Comparison of ENCODE assay signal across 1 cellular context in the genomic region with DNA sequence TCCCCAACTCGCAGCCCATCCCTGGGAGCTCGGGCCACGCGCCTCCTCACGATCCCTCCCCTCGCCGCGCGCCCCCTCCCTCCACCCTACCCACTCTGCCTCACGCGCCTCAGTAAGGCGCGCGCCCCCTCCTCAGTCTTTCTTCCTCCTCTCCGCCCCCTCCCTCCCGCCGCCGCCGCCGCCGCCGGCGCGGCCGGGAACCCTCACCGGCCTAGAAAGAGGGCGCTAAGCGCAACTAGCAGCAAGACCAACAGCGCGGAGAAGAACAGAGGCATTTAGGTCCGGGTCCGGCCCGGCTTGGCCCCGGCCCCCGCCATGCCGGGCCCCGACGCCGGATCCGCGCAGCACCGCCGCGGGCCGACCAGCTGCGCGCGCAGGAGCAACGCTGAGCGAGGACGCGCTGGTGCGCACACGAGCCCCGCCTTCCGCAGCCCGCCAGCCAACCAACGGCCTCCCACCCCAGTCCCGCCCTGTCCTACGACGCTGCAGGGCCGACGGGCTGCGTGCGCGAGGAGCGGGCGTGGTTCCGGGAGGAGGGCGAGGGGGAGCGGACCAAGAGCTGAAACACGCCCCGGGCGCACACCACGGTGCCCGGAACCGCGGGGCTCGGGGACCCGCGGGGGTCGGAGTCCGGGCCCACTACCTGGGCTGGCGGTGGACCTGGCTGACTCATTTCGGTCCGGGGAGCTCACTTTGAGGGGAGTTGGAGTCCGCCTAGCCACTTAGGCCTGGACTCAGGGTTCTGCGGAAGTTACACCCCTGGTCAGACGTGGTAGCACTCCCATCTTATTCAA.
A peak's percentile ranks its signal among the peaks of the same experiment; 100 is the strongest.
TF ChIP-seq lines count a peak whose summit lies in the region.

A gene (minus strand): TSS at position 377 of the 794 bp plus-strand sequence. CDS start 102 bp downstream, at position 275.

TF ChIP-seq in K562, 482 proteins besides CTCF, POLR2A, EP300 and RAD21 (continued from another document and continues in another):
- TF ChIP-seq, protein P1, sequence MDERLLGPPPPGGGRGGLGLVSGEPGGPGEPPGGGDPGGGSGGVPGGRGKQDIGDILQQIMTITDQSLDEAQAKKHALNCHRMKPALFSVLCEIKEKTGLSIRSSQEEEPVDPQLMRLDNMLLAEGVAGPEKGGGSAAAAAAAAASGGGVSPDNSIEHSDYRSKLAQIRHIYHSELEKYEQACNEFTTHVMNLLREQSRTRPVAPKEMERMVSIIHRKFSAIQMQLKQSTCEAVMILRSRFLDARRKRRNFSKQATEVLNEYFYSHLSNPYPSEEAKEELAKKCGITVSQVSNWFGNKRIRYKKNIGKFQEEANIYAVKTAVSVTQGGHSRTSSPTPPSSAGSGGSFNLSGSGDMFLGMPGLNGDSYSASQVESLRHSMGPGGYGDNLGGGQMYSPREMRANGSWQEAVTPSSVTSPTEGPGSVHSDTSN (CRISPR knock-in tag; IDR thresholded peaks at IDR 0.05; ENCODE audit: low read depth) = no peak
- TF ChIP-seq, protein P1 (tag; conservative IDR thresholded peaks at IDR 0.05; ENCODE audit: low read depth) = no peak
- TF ChIP-seq CBX2 (IDR thresholded peaks at IDR 0.05; ENCODE audit: insufficient read depth, low read length, poor library complexity, severe bottlenecking) (no peak), ZNF143 (CRISPR knock-in tag; IDR thresholded peaks at IDR 0.05) (no peak), ZNF174 (CRISPR knock-in tag; IDR thresholded peaks at IDR 0.05) (no peak), HMG20B (CRISPR knock-in tag; IDR thresholded peaks at IDR 0.05) (no peak), ZNF347 (CRISPR knock-in tag; IDR thresholded peaks at IDR 0.05; ENCODE audit: low read depth) (no peak), ZC3H8 (IDR thresholded peaks at IDR 0.05) (no peak), ARNT (IDR thresholded peaks at IDR 0.05) (no peak), GTF2F1 (IDR thresholded peaks at IDR 0.05; ENCODE audit: low read depth, low read length) (peak; percentile 30; the same call in 1 of the 2 replicates), WHSC1 (IDR thresholded peaks at IDR 0.05; ENCODE audit: low read length) (no peak), TRIM28 (IDR thresholded peaks at IDR 0.05) (no peak), SP1 (CRISPR knock-in tag; IDR thresholded peaks at IDR 0.05) (peak; percentile 86), L3MBTL2 (IDR thresholded peaks at IDR 0.05) (peak; percentile 81), ZSCAN29 (IDR thresholded peaks at IDR 0.05) (no peak), RBFOX2 (IDR thresholded peaks at IDR 0.05; ENCODE audit: low read depth, low read length) (peak; percentile 97), ELF2 (CRISPR knock-in tag; IDR thresholded peaks at IDR 0.05) (peak; percentile 75; the same call in 1 of the 2 replicates), CREM (IDR thresholded peaks at IDR 0.05; ENCODE audit: low read depth) (peak; percentile 95)
- TF ChIP-seq, protein P2, sequence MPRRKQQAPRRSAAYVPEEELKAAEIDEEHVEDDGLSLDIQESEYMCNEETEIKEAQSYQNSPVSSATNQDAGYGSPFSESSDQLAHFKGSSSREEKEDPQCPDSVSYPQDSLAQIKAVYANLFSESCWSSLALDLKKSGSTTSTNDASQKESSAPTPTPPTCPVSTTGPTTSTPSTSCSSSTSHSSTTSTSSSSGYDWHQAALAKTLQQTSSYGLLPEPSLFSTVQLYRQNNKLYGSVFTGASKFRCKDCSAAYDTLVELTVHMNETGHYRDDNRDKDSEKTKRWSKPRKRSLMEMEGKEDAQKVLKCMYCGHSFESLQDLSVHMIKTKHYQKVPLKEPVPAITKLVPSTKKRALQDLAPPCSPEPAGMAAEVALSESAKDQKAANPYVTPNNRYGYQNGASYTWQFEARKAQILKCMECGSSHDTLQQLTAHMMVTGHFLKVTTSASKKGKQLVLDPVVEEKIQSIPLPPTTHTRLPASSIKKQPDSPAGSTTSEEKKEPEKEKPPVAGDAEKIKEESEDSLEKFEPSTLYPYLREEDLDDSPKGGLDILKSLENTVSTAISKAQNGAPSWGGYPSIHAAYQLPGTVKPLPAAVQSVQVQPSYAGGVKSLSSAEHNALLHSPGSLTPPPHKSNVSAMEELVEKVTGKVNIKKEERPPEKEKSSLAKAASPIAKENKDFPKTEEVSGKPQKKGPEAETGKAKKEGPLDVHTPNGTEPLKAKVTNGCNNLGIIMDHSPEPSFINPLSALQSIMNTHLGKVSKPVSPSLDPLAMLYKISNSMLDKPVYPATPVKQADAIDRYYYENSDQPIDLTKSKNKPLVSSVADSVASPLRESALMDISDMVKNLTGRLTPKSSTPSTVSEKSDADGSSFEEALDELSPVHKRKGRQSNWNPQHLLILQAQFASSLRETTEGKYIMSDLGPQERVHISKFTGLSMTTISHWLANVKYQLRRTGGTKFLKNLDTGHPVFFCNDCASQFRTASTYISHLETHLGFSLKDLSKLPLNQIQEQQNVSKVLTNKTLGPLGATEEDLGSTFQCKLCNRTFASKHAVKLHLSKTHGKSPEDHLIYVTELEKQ (CRISPR knock-in tag; IDR thresholded peaks at IDR 0.05) = no peak
- TF ChIP-seq, protein P3, sequence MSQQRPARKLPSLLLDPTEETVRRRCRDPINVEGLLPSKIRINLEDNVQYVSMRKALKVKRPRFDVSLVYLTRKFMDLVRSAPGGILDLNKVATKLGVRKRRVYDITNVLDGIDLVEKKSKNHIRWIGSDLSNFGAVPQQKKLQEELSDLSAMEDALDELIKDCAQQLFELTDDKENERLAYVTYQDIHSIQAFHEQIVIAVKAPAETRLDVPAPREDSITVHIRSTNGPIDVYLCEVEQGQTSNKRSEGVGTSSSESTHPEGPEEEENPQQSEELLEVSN (IDR thresholded peaks at IDR 0.05; ENCODE audit: borderline replicate concordance in 1 of 2, extremely low read depth in 1 of 2, insufficient read depth in 1 of 2, insufficient read length in 1 of 2, low read depth in 1 of 2, low read length in 1 of 2, poor library complexity in 1 of 2, severe bottlenecking in 1 of 2) = peak; percentile 79 to 82
- TF ChIP-seq, protein P4, sequence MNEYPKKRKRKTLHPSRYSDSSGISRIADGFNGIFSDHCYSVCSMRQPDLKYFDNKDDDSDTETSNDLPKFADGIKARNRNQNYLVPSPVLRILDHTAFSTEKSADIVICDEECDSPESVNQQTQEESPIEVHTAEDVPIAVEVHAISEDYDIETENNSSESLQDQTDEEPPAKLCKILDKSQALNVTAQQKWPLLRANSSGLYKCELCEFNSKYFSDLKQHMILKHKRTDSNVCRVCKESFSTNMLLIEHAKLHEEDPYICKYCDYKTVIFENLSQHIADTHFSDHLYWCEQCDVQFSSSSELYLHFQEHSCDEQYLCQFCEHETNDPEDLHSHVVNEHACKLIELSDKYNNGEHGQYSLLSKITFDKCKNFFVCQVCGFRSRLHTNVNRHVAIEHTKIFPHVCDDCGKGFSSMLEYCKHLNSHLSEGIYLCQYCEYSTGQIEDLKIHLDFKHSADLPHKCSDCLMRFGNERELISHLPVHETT (CRISPR knock-in tag; conservative IDR thresholded peaks at IDR 0.05 in 1 of 2, IDR thresholded peaks at IDR 0.05 in 1 of 2) = 0 out of 4 replicates have a peak, but pooled peaks of 1 of the 2 experiments have one; percentile 6
- TF ChIP-seq, protein P5, sequence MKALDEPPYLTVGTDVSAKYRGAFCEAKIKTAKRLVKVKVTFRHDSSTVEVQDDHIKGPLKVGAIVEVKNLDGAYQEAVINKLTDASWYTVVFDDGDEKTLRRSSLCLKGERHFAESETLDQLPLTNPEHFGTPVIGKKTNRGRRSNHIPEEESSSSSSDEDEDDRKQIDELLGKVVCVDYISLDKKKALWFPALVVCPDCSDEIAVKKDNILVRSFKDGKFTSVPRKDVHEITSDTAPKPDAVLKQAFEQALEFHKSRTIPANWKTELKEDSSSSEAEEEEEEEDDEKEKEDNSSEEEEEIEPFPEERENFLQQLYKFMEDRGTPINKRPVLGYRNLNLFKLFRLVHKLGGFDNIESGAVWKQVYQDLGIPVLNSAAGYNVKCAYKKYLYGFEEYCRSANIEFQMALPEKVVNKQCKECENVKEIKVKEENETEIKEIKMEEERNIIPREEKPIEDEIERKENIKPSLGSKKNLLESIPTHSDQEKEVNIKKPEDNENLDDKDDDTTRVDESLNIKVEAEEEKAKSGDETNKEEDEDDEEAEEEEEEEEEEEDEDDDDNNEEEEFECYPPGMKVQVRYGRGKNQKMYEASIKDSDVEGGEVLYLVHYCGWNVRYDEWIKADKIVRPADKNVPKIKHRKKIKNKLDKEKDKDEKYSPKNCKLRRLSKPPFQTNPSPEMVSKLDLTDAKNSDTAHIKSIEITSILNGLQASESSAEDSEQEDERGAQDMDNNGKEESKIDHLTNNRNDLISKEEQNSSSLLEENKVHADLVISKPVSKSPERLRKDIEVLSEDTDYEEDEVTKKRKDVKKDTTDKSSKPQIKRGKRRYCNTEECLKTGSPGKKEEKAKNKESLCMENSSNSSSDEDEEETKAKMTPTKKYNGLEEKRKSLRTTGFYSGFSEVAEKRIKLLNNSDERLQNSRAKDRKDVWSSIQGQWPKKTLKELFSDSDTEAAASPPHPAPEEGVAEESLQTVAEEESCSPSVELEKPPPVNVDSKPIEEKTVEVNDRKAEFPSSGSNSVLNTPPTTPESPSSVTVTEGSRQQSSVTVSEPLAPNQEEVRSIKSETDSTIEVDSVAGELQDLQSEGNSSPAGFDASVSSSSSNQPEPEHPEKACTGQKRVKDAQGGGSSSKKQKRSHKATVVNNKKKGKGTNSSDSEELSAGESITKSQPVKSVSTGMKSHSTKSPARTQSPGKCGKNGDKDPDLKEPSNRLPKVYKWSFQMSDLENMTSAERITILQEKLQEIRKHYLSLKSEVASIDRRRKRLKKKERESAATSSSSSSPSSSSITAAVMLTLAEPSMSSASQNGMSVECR (CRISPR knock-in tag; IDR thresholded peaks at IDR 0.05) = peak; percentile 67; the same call in 1 of the 2 replicates
- TF ChIP-seq, protein P6, sequence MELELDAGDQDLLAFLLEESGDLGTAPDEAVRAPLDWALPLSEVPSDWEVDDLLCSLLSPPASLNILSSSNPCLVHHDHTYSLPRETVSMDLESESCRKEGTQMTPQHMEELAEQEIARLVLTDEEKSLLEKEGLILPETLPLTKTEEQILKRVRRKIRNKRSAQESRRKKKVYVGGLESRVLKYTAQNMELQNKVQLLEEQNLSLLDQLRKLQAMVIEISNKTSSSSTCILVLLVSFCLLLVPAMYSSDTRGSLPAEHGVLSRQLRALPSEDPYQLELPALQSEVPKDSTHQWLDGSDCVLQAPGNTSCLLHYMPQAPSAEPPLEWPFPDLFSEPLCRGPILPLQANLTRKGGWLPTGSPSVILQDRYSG (tag; conservative IDR thresholded peaks at IDR 0.05; ENCODE audit: low read depth) = no peak
- TF ChIP-seq, protein P7, sequence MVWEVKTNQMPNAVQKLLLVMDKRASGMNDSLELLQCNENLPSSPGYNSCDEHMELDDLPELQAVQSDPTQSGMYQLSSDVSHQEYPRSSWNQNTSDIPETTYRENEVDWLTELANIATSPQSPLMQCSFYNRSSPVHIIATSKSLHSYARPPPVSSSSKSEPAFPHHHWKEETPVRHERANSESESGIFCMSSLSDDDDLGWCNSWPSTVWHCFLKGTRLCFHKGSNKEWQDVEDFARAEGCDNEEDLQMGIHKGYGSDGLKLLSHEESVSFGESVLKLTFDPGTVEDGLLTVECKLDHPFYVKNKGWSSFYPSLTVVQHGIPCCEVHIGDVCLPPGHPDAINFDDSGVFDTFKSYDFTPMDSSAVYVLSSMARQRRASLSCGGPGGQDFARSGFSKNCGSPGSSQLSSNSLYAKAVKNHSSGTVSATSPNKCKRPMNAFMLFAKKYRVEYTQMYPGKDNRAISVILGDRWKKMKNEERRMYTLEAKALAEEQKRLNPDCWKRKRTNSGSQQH (CRISPR knock-in tag; IDR thresholded peaks at IDR 0.05) = no peak
- TF ChIP-seq, protein P8, sequence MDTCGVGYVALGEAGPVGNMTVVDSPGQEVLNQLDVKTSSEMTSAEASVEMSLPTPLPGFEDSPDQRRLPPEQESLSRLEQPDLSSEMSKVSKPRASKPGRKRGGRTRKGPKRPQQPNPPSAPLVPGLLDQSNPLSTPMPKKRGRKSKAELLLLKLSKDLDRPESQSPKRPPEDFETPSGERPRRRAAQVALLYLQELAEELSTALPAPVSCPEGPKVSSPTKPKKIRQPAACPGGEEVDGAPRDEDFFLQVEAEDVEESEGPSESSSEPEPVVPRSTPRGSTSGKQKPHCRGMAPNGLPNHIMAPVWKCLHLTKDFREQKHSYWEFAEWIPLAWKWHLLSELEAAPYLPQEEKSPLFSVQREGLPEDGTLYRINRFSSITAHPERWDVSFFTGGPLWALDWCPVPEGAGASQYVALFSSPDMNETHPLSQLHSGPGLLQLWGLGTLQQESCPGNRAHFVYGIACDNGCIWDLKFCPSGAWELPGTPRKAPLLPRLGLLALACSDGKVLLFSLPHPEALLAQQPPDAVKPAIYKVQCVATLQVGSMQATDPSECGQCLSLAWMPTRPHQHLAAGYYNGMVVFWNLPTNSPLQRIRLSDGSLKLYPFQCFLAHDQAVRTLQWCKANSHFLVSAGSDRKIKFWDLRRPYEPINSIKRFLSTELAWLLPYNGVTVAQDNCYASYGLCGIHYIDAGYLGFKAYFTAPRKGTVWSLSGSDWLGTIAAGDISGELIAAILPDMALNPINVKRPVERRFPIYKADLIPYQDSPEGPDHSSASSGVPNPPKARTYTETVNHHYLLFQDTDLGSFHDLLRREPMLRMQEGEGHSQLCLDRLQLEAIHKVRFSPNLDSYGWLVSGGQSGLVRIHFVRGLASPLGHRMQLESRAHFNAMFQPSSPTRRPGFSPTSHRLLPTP (IDR thresholded peaks at IDR 0.05; ENCODE audit: borderline replicate concordance, extremely low read depth, insufficient read length) = peak; percentile 6
- TF ChIP-seq, protein P9, sequence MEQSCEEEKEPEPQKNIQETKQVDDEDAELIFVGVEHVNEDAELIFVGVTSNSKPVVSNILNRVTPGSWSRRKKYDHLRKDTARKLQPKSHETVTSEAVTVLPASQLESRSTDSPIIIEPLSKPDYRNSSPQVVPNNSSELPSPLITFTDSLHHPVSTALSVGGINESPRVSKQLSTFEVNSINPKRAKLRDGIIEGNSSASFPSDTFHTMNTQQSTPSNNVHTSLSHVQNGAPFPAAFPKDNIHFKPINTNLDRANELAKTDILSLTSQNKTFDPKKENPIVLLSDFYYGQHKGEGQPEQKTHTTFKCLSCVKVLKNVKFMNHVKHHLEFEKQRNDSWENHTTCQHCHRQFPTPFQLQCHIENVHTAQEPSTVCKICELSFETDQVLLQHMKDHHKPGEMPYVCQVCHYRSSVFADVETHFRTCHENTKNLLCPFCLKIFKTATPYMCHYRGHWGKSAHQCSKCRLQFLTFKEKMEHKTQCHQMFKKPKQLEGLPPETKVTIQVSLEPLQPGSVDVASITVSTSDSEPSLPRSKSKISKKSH (CRISPR knock-in tag; IDR thresholded peaks at IDR 0.05) = no peak
- TF ChIP-seq, protein P10, sequence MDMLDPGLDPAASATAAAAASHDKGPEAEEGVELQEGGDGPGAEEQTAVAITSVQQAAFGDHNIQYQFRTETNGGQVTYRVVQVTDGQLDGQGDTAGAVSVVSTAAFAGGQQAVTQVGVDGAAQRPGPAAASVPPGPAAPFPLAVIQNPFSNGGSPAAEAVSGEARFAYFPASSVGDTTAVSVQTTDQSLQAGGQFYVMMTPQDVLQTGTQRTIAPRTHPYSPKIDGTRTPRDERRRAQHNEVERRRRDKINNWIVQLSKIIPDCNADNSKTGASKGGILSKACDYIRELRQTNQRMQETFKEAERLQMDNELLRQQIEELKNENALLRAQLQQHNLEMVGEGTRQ (CRISPR knock-in tag; IDR thresholded peaks at IDR 0.05) = no peak
